ENCODE assay signal across 8 cellular contexts in genomic region chr14:104800600-104801283, GRCh38. TPM values are rescaled to one million over a fixed set of nuclear protein-coding genes. Genes with fewer than 3 reads are reported as not detected.
DNase-seq lines count a peak whose midpoint lies in the region; ATAC-seq and TF ChIP-seq lines count a peak whose summit lies in the region.

Gene ZBTB42, plus strand, starts transcription at chr14:104801101. Its CDS starts 97 bp downstream, at chr14:104801198.

- H3K27ac Mint-ChIP-seq in activated CD8-positive, alpha-beta memory T cell treated with anti-CD3 and anti-CD28 coated beads, Interleukin-2, amount 10 ng/mL, durations not matched to agents 7 days and 5 days: peak within 1 kb of the TSS; percentile 50
- H3K27ac Mint-ChIP-seq in naive thymus-derived CD4-positive, alpha-beta T cell: peak within 1 kb of the TSS; percentile 32 to 94 (median 88)

- peak; percentile 41 for DNase-seq in GDM1 (lab: John Stamatoyannopoulos, UW)
- DNase-seq in HAP-1 (ENCODE audit: low spot score in 2 of 2): peak; percentile 20 to 70
- DNase-seq in NCI-H2227 (lab: John Stamatoyannopoulos, UW; ENCODE audit: unreplicated experiment): peak; percentile 76
- DNase-seq in activated CD8-positive, alpha-beta memory T cell treated with anti-CD3 and anti-CD28 coated beads, Interleukin-2, amount 10 ng/mL, durations not matched to agents 7 days and 5 days: peak; percentile 78
- DNase-seq in epithelial cell of esophagus (ENCODE audit: low read depth): peak; percentile 88
- peak; percentile 66 to 79 (median 73) for DNase-seq in naive thymus-derived CD4-positive, alpha-beta T cell

- intact Hi-C loops in naive thymus-derived CD4-positive, alpha-beta T cell (cut with micrococcal nuclease): loop anchor here (1.0 to 2.0 kb wide), 6 partner anchors 26 to 221 kb away; partner anchors contain the start of genes CDCA4 (in 1 of the 2) and CEP170B (in 1 of the 2)

- POLR2A ChIA-PET in naive thymus-derived CD4-positive, alpha-beta T cell (lab: Charles Lee): interaction anchor here (0.7 to 2.3 kb wide), 11 partner anchors 13 to 135 kb away, joined by 3 to 24 read pairs (median 4); partner anchors contain the start of gene SIVA1

- in situ Hi-C loops in HAP-1 (cut with MboI; ENCODE audit: low sequenced_read_pairs): no loop called here

- no peaks in the 10 kb centered on the region for H3K27me3 ChIP-seq in HAP-1 (ENCODE audit: low read depth)
- no peaks in the 10 kb centered on the region for H3K27me3 ChIP-seq in naive thymus-derived CD4-positive, alpha-beta T cell (ENCODE audit: control insufficient read depth in 2 of 2, insufficient read depth in 2 of 2, low read length in 2 of 2)

- H3K9me3 ChIP-seq in HAP-1: no peaks in the 10 kb centered on the region
- no peaks in the 10 kb centered on the region for H3K9me3 ChIP-seq in naive thymus-derived CD4-positive, alpha-beta T cell (ENCODE audit: control insufficient read depth in 2 of 3, low read length in 3 of 3)

- peak; percentile 62 for ATAC-seq in activated CD8-positive, alpha-beta memory T cell treated with anti-CD3 and anti-CD28 coated beads, Interleukin-2, amount 10 ng/mL, durations not matched to agents 7 days and 5 days
- peak; percentile 60 for ATAC-seq in naive thymus-derived CD4-positive, alpha-beta T cell
- ATAC-seq in GM18519 (IDR thresholded peaks at IDR 0.05; ENCODE audit: low FRiP score, unreplicated experiment): no peak

- peak within 1 kb of the TSS; percentile 80 for H3K4me3 Mint-ChIP-seq in activated CD8-positive, alpha-beta memory T cell treated with anti-CD3 and anti-CD28 coated beads, Interleukin-2, amount 10 ng/mL, durations not matched to agents 7 days and 5 days
- H3K4me3 Mint-ChIP-seq in naive thymus-derived CD4-positive, alpha-beta T cell: peak within 1 kb of the TSS; percentile 77 to 91 (median 84)

- TF ChIP-seq CTCF in epithelial cell of esophagus (IDR thresholded peaks at IDR 0.05; ENCODE audit: insufficient read depth, low read depth, low read length, missing control alignments): no peak

- peaks cover 23% of the 10 kb centered on the region for H3K4me1 Mint-ChIP-seq in activated CD8-positive, alpha-beta memory T cell treated with anti-CD3 and anti-CD28 coated beads, Interleukin-2, amount 10 ng/mL, durations not matched to agents 7 days and 5 days
- peaks cover 16 to 47% (median 32%) of the 10 kb centered on the region in 7 donors for H3K4me1 Mint-ChIP-seq in naive thymus-derived CD4-positive, alpha-beta T cell

- peaks cover 6% of the 10 kb centered on the region for H3K27me3 Mint-ChIP-seq in activated CD8-positive, alpha-beta memory T cell treated with anti-CD3 and anti-CD28 coated beads, Interleukin-2, amount 10 ng/mL, durations not matched to agents 7 days and 5 days
- H3K27me3 Mint-ChIP-seq in naive thymus-derived CD4-positive, alpha-beta T cell: peaks cover 0 to 2% (median 0%) of the 10 kb centered on the region in 5 donors

- H3K36me3 Mint-ChIP-seq in activated CD8-positive, alpha-beta memory T cell treated with anti-CD3 and anti-CD28 coated beads, Interleukin-2, amount 10 ng/mL, durations not matched to agents 7 days and 5 days: no peaks in the 10 kb centered on the region
- H3K36me3 Mint-ChIP-seq in naive thymus-derived CD4-positive, alpha-beta T cell: no peaks in the 10 kb centered on the region

- H3K4me1 ChIP-seq in HAP-1: peaks cover 12% of the 10 kb centered on the region
- peaks cover 20 to 27% of the 10 kb centered on the region in 2 donors for H3K4me1 ChIP-seq in naive thymus-derived CD4-positive, alpha-beta T cell (ENCODE audit: control insufficient read depth in 2 of 2, insufficient read depth in 2 of 2, low read length in 2 of 2)

- H3K36me3 ChIP-seq in HAP-1 (replicated peaks): no peaks in the 10 kb centered on the region
- H3K36me3 ChIP-seq in naive thymus-derived CD4-positive, alpha-beta T cell (ENCODE audit: control insufficient read depth in 2 of 3, insufficient read depth in 3 of 3, low read length in 3 of 3): no peaks in the 10 kb centered on the region

- CTCF ChIA-PET in activated CD8-positive, alpha-beta memory T cell treated with anti-CD3 and anti-CD28 coated beads, Interleukin-2, amount 10 ng/mL, durations not matched to agents 7 days and 5 days (lab: Charles Lee): interaction anchor here (0.7 to 2.4 kb wide), 13 partner anchors 8 to 123 kb away, joined by 3 to 15 read pairs (median 3); partner anchors contain the start of genes ADSS1 and SIVA1
- CTCF ChIA-PET in naive thymus-derived CD4-positive, alpha-beta T cell (lab: Charles Lee): interaction anchor here (1.7 to 1.9 kb wide), 2 partner anchors 25 to 32 kb away, joined by 4 read pairs; no protein-coding TSS in a partner anchor

- H3K27ac ChIP-seq in naive thymus-derived CD4-positive, alpha-beta T cell (ENCODE audit: low read depth, low read length): peak within 1 kb of the TSS; percentile 70
- H3K27ac ChIP-seq in temporal lobe (ENCODE audit: low read depth, low read length): peak within 1 kb of the TSS; percentile 72

- H3K4me3 ChIP-seq in HAP-1: peak within 1 kb of the TSS; percentile 45
- peak within 1 kb of the TSS; percentile 57 for H3K4me3 ChIP-seq in epithelial cell of esophagus (ENCODE audit: low read length)
- peak within 1 kb of the TSS; percentile 77 for H3K4me3 ChIP-seq in naive thymus-derived CD4-positive, alpha-beta T cell (ENCODE audit: low read length)

- H3K9me3 Mint-ChIP-seq in activated CD8-positive, alpha-beta memory T cell treated with anti-CD3 and anti-CD28 coated beads, Interleukin-2, amount 10 ng/mL, durations not matched to agents 7 days and 5 days (ENCODE audit: low read depth): no peaks in the 10 kb centered on the region
- H3K9me3 Mint-ChIP-seq in naive thymus-derived CD4-positive, alpha-beta T cell: no peaks in the 10 kb centered on the region

RNA-seq across cellular contexts. Expression of gene ZBTB42, which starts in this region (rescaled TPM):
- 1 to 10 TPM; 4.9 to 5.5 TPM for total RNA-seq in activated CD8-positive, alpha-beta memory T cell treated with anti-CD3 and anti-CD28 coated beads, Interleukin-2, amount 10 ng/mL, durations not matched to agents 7 days and 5 days
- total RNA-seq in naive thymus-derived CD4-positive, alpha-beta T cell: 10 to 100 TPM in 1 of 5 experiments, 1 to 10 TPM in 4; 3.5 to 11.3 (median 5.5) TPM
- polyA plus RNA-seq in naive thymus-derived CD4-positive, alpha-beta T cell: 1 to 10 TPM; 2.1 TPM
- total RNA-seq in temporal lobe: 0.49 TPM
